8 cellular contexts compared by ENCODE assay signal in the genomic region with DNA sequence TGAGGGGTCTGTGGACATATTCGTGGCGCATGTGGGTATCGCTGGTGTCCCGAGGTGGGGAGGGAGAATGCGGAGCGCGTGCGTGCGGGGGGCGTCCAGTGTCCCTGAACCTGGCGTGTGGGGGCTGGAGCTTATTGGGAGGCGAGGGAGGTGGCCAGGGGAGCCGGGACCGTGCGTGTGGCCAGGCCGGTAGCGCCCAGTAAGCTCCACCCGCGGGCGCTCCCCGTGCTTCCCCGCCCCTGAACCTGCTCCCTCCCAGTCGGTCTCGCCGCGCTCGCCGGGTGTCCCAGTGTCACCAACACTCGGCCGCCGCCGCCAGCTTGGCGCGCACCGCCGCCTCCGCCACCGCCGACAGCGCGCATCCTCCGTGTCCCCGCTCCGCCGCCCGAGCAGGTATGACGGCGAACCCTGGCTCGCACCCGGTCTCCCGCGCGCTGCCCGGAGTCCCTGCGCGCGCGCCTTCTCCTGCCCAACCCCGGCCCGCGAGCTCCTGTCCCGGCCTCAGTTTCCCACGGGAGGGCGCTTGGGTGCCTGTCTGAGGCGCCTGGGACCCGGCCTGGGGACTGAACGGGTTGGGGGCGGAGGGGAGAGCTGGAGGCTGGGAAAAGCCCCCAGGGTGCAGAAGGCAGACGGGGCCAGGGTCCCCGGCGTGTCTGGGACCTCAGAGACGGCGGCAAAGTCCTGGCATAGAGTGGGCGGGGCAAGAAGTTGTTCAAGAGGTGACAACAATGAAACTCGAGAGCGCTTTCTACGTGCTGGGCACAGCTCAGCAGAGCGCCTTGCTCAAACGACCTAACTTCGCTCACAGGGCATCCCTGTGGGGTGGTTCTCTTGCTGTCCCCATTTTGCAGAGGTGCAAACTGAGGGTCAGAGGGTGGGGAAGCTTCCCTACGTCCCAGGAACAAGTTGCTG. TPM values are rescaled to one million over a fixed set of nuclear protein-coding genes. Genes with fewer than 3 reads are reported as not detected.
A peak's percentile ranks its signal among the peaks of the same experiment; 100 is the strongest.
DNase-seq lines count a peak whose midpoint lies in the region; ATAC-seq and TF ChIP-seq lines count a peak whose summit lies in the region.

A gene with protein sequence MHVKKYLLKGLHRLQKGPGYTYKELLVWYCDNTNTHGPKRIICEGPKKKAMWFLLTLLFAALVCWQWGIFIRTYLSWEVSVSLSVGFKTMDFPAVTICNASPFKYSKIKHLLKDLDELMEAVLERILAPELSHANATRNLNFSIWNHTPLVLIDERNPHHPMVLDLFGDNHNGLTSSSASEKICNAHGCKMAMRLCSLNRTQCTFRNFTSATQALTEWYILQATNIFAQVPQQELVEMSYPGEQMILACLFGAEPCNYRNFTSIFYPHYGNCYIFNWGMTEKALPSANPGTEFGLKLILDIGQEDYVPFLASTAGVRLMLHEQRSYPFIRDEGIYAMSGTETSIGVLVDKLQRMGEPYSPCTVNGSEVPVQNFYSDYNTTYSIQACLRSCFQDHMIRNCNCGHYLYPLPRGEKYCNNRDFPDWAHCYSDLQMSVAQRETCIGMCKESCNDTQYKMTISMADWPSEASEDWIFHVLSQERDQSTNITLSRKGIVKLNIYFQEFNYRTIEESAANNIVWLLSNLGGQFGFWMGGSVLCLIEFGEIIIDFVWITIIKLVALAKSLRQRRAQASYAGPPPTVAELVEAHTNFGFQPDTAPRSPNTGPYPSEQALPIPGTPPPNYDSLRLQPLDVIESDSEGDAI (plus strand): TSS at position 258 of the 912 bp plus-strand sequence. CDS start 46,298 bp downstream, outside the sequence.

- 6% methylated on average over 24 to 31 of the region's 81 CpGs for WGBS in thyroid gland, 2 donors

- H3K4me3 ChIP-seq in thyroid gland (replicated peaks in 1 of 3): peak within 1 kb of the TSS in 2 of 3 donors; percentile 36 to 55

- intact Hi-C loops in thyroid gland (cut with DNase I): no loop called here

- H3K4me1 ChIP-seq in thyroid gland: peaks cover 0 to 4% of the 10 kb centered on the region in 2 donors

- CTCF ChIA-PET in activated CD4-positive, alpha-beta T cell treated with anti-CD3 and anti-CD28 coated beads, Interleukin-2, amount 10 ng/mL, durations not matched to agents 7 days and 5 days (lab: Charles Lee): no interaction called here

- no peak for ATAC-seq in GM18907 (IDR thresholded peaks at IDR 0.05; ENCODE audit: unreplicated experiment)

- H3K36me3 ChIP-seq in thyroid gland: no peaks in the 10 kb centered on the region

- POLR2A ChIA-PET in activated CD4-positive, alpha-beta T cell treated with anti-CD3 and anti-CD28 coated beads, Interleukin-2, amount 10 ng/mL, durations not matched to agents 7 days and 5 days (lab: Charles Lee): no interaction called here

- peaks cover 29% of the 10 kb centered on the region for H3K27me3 Mint-ChIP-seq in activated CD4-positive, alpha-beta T cell treated with anti-CD3 and anti-CD28 coated beads, Interleukin-2, amount 10 ng/mL, durations not matched to agents 7 days and 5 days
- peaks cover 37% of the 10 kb centered on the region for H3K27me3 Mint-ChIP-seq in T-helper 2 cell treated with Interferon-gamma antibody and Interleukin-4, amounts not matched to agents 5 μg/mL and 100 μg/mL, for 36 hours (ENCODE audit: low read depth)

- H3K27ac ChIP-seq in thyroid gland: no peak within 1 kb of the TSS

- no peak within 1 kb of the TSS for H3K4me3 Mint-ChIP-seq in activated CD4-positive, alpha-beta T cell treated with anti-CD3 and anti-CD28 coated beads, Interleukin-2, amount 10 ng/mL, durations not matched to agents 7 days and 5 days
- peak within 1 kb of the TSS; percentile 58 for H3K4me3 Mint-ChIP-seq in T-helper 2 cell treated with Interferon-gamma antibody and Interleukin-4, amounts not matched to agents 5 μg/mL and 100 μg/mL, for 36 hours

- H3K4me1 Mint-ChIP-seq in activated CD4-positive, alpha-beta T cell treated with anti-CD3 and anti-CD28 coated beads, Interleukin-2, amount 10 ng/mL, durations not matched to agents 7 days and 5 days: peaks cover 3% of the 10 kb centered on the region
- peaks cover 6% of the 10 kb centered on the region for H3K4me1 Mint-ChIP-seq in T-helper 2 cell treated with Interferon-gamma antibody and Interleukin-4, amounts not matched to agents 5 μg/mL and 100 μg/mL, for 36 hours (ENCODE audit: low read depth)

- no peaks in the 10 kb centered on the region for H3K9me3 Mint-ChIP-seq in activated CD4-positive, alpha-beta T cell treated with anti-CD3 and anti-CD28 coated beads, Interleukin-2, amount 10 ng/mL, durations not matched to agents 7 days and 5 days
- H3K9me3 Mint-ChIP-seq in T-helper 2 cell treated with Interferon-gamma antibody and Interleukin-4, amounts not matched to agents 5 μg/mL and 100 μg/mL, for 36 hours: no peaks in the 10 kb centered on the region

- H3K9me3 ChIP-seq in thyroid gland: no peaks in the 10 kb centered on the region

- no peaks in the 10 kb centered on the region for H3K27me3 ChIP-seq in thyroid gland

- no peaks in the 10 kb centered on the region for H3K36me3 Mint-ChIP-seq in activated CD4-positive, alpha-beta T cell treated with anti-CD3 and anti-CD28 coated beads, Interleukin-2, amount 10 ng/mL, durations not matched to agents 7 days and 5 days (ENCODE audit: low read depth)
- H3K36me3 Mint-ChIP-seq in T-helper 2 cell treated with Interferon-gamma antibody and Interleukin-4, amounts not matched to agents 5 μg/mL and 100 μg/mL, for 36 hours (ENCODE audit: low read depth): no peaks in the 10 kb centered on the region

- TF ChIP-seq CTCF in thyroid gland (IDR thresholded peaks at IDR 0.05): no peak

- TF ChIP-seq POLR2A in thyroid gland (IDR thresholded peaks at IDR 0.05): peak in 1 of 2 donors; percentile 42

- H3K27ac Mint-ChIP-seq in activated CD4-positive, alpha-beta T cell treated with anti-CD3 and anti-CD28 coated beads, Interleukin-2, amount 10 ng/mL, durations not matched to agents 7 days and 5 days: peak within 1 kb of the TSS; percentile 48
- no peak within 1 kb of the TSS for H3K27ac Mint-ChIP-seq in T-helper 2 cell treated with Interferon-gamma antibody and Interleukin-4, amounts not matched to agents 5 μg/mL and 100 μg/mL, for 36 hours

- no peak for DNase-seq in activated CD4-positive, alpha-beta T cell treated with anti-CD3 and anti-CD28 coated beads, Interleukin-2, amount 10 ng/mL, durations not matched to agents 7 days and 5 days
- no peak for DNase-seq in activated CD4-positive, alpha-beta T cell treated with anti-CD3 and anti-CD28 coated beads, Interleukin-2, amount 50 U/mL, for 1 hour
- DNase-seq in T-helper 2 cell treated with Interferon-gamma antibody and Interleukin-4, amounts not matched to agents 5 μg/mL and 100 μg/mL, for 36 hours (ENCODE audit: low spot score): no peak
- DNase-seq in iPS-NIHi11 (ENCODE audit: low spot score): peak; percentile 63
- peak; percentile 68 to 81 for DNase-seq in thyroid gland
- DNase-seq in CD1c-positive myeloid dendritic cell (ENCODE audit: extremely low spot score): no peak
- DNase-seq in NCI-H524 treated with DMSO at 0.1 percent for 48 hours (lab: John Stamatoyannopoulos, UW): no peak

RNA-seq across cellular contexts. Expression of the gene that starts here (rescaled TPM):
- total RNA-seq in activated CD4-positive, alpha-beta T cell treated with anti-CD3 and anti-CD28 coated beads, Interleukin-2, amount 10 ng/mL, durations not matched to agents 7 days and 5 days: not detected
- total RNA-seq in thyroid gland: 10 to 100 TPM in 3 of 4 donors, 1 to 10 TPM in 1; 8.1 to 30.5 (median 11.9) TPM

Comparison
In these comparisons a context has a peak if more than half of its experiments do, and no peak if none do; other contexts are left out.
1. RNA of the gene that starts here (total RNA-seq): 8.1 to 30.5 TPM in thyroid gland; not detected in activated CD4-positive, alpha-beta T cell treated with anti-CD3 and anti-CD28 coated beads, Interleukin-2, amount 10 ng/mL, durations not matched to agents 7 days and 5 days; every median in the first group is over 4 times any median in the second.
2. DNase-seq: peak in iPS-NIHi11 (single experiment) and thyroid gland (2 of 2); none in activated CD4-positive, alpha-beta T cell treated with anti-CD3 and anti-CD28 coated beads, Interleukin-2, amount 10 ng/mL, durations not matched to agents 7 days and 5 days (single experiment), activated CD4-positive, alpha-beta T cell treated with anti-CD3 and anti-CD28 coated beads, Interleukin-2, amount 50 U/mL, for 1 hour (single experiment), T-helper 2 cell treated with Interferon-gamma antibody and Interleukin-4, amounts not matched to agents 5 μg/mL and 100 μg/mL, for 36 hours (single experiment), CD1c-positive myeloid dendritic cell (single experiment) and NCI-H524 treated with DMSO at 0.1 percent for 48 hours (single experiment).